Comparison of ENCODE assay signal across 7 cellular contexts in the genomic region with DNA sequence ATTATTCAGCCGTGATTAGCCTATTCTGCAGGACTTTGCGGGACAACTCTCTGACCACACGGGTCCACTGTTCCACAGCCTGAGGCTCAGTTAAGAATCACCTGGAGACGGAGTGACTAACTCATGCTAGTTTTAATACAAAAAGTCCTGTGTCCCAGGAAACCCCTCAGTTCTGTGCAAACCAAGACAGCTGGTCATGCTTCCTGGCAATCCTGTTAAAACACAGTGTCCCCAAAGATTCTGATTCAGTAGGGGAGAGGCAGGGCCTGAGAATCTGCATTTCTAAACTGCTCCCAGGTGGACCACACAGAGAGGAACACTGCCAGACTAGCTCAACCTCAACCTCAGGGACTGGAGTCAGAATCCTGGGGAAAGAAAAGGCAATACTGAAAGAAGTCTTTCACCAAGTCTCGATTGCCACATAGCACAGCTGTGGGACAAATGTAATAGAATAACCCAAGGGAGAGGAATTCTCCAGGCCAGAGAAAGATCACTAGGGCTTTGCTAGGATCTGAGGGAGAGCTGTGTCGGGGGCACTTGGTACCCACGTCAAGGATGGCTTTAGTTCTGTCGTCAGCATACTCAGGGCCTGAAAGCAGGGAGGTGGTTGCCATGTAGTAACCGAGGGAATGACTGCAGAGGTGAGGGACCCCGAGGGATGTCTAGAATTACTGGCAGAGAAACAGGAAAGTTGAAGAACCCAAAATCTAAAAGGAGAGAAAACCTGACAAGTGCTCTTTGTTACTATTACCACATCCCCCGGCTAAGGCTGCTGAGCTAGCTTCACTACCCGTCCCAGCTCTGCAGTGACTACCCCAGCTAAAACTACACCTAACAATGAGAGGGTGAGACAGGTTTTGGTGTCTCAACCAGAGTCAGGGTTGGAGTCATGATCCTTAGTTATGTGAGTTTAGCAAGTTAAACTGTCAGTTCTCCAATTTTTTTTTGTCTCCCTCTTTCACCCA. TPM values are rescaled to one million over a fixed set of nuclear protein-coding genes. Genes with fewer than 3 reads are reported as not detected.
DNase-seq lines count a peak whose midpoint lies in the region; ATAC-seq and TF ChIP-seq lines count a peak whose summit lies in the region.

No MANE protein-coding gene starts in this region.

- POLR2A ChIA-PET in WTC11 (lab: Charles Lee), result no interaction called here
- POLR2A ChIA-PET in activated CD4-positive, alpha-beta memory T cell treated with anti-CD3 and anti-CD28 coated beads, Interleukin-2, amount 10 ng/mL, durations not matched to agents 7 days and 5 days (lab: Charles Lee), result interaction anchor here (0.6 to 1.0 kb wide), 2 partner anchors 15 to 70 kb away, joined by 3 read pairs; no protein-coding TSS in a partner anchor

- H3K4me3 ChIP-seq in HFF-Myc (replicated peaks; ENCODE audit: low read depth, low read length) (no peak overlapping the region), heart left ventricle (no peak overlapping the region), skin epidermis (no peak overlapping the region)

- H3K27ac ChIP-seq in heart left ventricle, result peak overlapping the region in 8 of 12 donors; percentile 14 to 53 (median 30)
- H3K27ac ChIP-seq in skin epidermis, result peak overlapping the region in 13 of 21 experiments; percentile 6 to 77 (median 33)

- no peaks in the 10 kb centered on the region for H3K27me3 ChIP-seq in heart left ventricle

- DNase-seq in HFF-Myc (ENCODE audit: extremely low read depth, low read depth), result no peak
- no peak for DNase-seq in WTC11 (ENCODE audit: low spot score)
- peak in 2 of 5 donors; percentile 8 to 42 for DNase-seq in heart left ventricle
- DNase-seq in KG1 (lab: John Stamatoyannopoulos, UW), result no peak
- no peak for DNase-seq in NCI-H1105 (lab: John Stamatoyannopoulos, UW)
- no peak for DNase-seq in activated CD4-positive, alpha-beta memory T cell treated with anti-CD3 and anti-CD28 coated beads, Interleukin-2, amount 10 ng/mL, durations not matched to agents 7 days and 5 days

- no peaks in the 10 kb centered on the region; the same call in 1 of the 2 replicates for H3K27me3 Mint-ChIP-seq in WTC11 (ENCODE audit: low read depth)
- H3K27me3 Mint-ChIP-seq in activated CD4-positive, alpha-beta memory T cell treated with anti-CD3 and anti-CD28 coated beads, Interleukin-2, amount 10 ng/mL, durations not matched to agents 7 days and 5 days, result no peaks in the 10 kb centered on the region

- WGBS in heart left ventricle, 4 donors, result 65 to 77% (median 75%) methylated on average over 12 of the region's 12 CpGs

- TF ChIP-seq POLR2A in heart left ventricle (IDR thresholded peaks at IDR 0.05), result no peak

- no peaks in the 10 kb centered on the region for H3K9me3 Mint-ChIP-seq in WTC11
- no peaks in the 10 kb centered on the region for H3K9me3 Mint-ChIP-seq in activated CD4-positive, alpha-beta memory T cell treated with anti-CD3 and anti-CD28 coated beads, Interleukin-2, amount 10 ng/mL, durations not matched to agents 7 days and 5 days

- ATAC-seq in WTC11, result peak; percentile 53
- peak; percentile 50 to 88 (median 82) for ATAC-seq in heart left ventricle

- H3K36me3 ChIP-seq in heart left ventricle, result no peaks in the 10 kb centered on the region

- no peak overlapping the region for H3K27ac Mint-ChIP-seq in WTC11
- H3K27ac Mint-ChIP-seq in activated CD4-positive, alpha-beta memory T cell treated with anti-CD3 and anti-CD28 coated beads, Interleukin-2, amount 10 ng/mL, durations not matched to agents 7 days and 5 days, result no peak overlapping the region

- peaks cover 0 to 10% (median 0%) of the 10 kb centered on the region in 12 donors for H3K4me1 ChIP-seq in heart left ventricle

- CTCF ChIA-PET in WTC11 (lab: Charles Lee), result interaction anchor here (0.8 to 1.3 kb wide), 3 partner anchors 53 to 736 kb away, joined by 3 to 5 read pairs (median 3); no protein-coding TSS in a partner anchor
- CTCF ChIA-PET in activated CD4-positive, alpha-beta memory T cell treated with anti-CD3 and anti-CD28 coated beads, Interleukin-2, amount 10 ng/mL, durations not matched to agents 7 days and 5 days (lab: Charles Lee), result interaction anchor here (1.2 kb wide), 1 partner anchor 35 kb away, joined by 3 read pairs; no protein-coding TSS in a partner anchor

- no peaks in the 10 kb centered on the region for H3K36me3 Mint-ChIP-seq in WTC11
- H3K36me3 Mint-ChIP-seq in activated CD4-positive, alpha-beta memory T cell treated with anti-CD3 and anti-CD28 coated beads, Interleukin-2, amount 10 ng/mL, durations not matched to agents 7 days and 5 days (ENCODE audit: low read depth), result peaks cover 15% of the 10 kb centered on the region

- H3K4me3 Mint-ChIP-seq in WTC11, result no peak overlapping the region
- H3K4me3 Mint-ChIP-seq in activated CD4-positive, alpha-beta memory T cell treated with anti-CD3 and anti-CD28 coated beads, Interleukin-2, amount 10 ng/mL, durations not matched to agents 7 days and 5 days, result no peak overlapping the region

- H3K4me1 Mint-ChIP-seq in WTC11, result peaks cover 39% of the 10 kb centered on the region
- H3K4me1 Mint-ChIP-seq in activated CD4-positive, alpha-beta memory T cell treated with anti-CD3 and anti-CD28 coated beads, Interleukin-2, amount 10 ng/mL, durations not matched to agents 7 days and 5 days, result peaks cover 49% of the 10 kb centered on the region

- intact Hi-C loops in heart left ventricle (cut with DNase I), result loop anchor here in 1 of 10 donors (10.0 kb wide), 1 partner anchor 62 kb away; no protein-coding TSS in a partner anchor

- TF ChIP-seq CTCF in HFF-Myc (IDR thresholded peaks at IDR 0.05; ENCODE audit: low read depth, low read length, missing control alignments) (peak; percentile 16), WTC11 (IDR thresholded peaks at IDR 0.05) (no peak), heart left ventricle (IDR thresholded peaks at IDR 0.05) (peak in 4 of 12 donors; percentile 13 to 39 (median 22))

- no peaks in the 10 kb centered on the region for H3K9me3 ChIP-seq in heart left ventricle

TF ChIP-seq in WTC11, 78 proteins besides CTCF, POLR2A, EP300 and RAD21:
- no peak for TF ChIP-seq GTF2I (CRISPR knock-in tag; conservative IDR thresholded peaks at IDR 0.05)
- TF ChIP-seq ZNF671 (CRISPR knock-in tag; IDR thresholded peaks at IDR 0.05), result no peak
- TF ChIP-seq, protein P1, sequence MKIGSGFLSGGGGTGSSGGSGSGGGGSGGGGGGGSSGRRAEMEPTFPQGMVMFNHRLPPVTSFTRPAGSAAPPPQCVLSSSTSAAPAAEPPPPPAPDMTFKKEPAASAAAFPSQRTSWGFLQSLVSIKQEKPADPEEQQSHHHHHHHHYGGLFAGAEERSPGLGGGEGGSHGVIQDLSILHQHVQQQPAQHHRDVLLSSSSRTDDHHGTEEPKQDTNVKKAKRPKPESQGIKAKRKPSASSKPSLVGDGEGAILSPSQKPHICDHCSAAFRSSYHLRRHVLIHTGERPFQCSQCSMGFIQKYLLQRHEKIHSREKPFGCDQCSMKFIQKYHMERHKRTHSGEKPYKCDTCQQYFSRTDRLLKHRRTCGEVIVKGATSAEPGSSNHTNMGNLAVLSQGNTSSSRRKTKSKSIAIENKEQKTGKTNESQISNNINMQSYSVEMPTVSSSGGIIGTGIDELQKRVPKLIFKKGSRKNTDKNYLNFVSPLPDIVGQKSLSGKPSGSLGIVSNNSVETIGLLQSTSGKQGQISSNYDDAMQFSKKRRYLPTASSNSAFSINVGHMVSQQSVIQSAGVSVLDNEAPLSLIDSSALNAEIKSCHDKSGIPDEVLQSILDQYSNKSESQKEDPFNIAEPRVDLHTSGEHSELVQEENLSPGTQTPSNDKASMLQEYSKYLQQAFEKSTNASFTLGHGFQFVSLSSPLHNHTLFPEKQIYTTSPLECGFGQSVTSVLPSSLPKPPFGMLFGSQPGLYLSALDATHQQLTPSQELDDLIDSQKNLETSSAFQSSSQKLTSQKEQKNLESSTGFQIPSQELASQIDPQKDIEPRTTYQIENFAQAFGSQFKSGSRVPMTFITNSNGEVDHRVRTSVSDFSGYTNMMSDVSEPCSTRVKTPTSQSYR (CRISPR knock-in tag; IDR thresholded peaks at IDR 0.05), result no peak
- no peak for TF ChIP-seq TEAD1 (CRISPR knock-in tag; IDR thresholded peaks at IDR 0.05)
- TF ChIP-seq ELF4 (CRISPR knock-in tag; IDR thresholded peaks at IDR 0.05; ENCODE audit: low read depth), result no peak
- TF ChIP-seq, protein P2, sequence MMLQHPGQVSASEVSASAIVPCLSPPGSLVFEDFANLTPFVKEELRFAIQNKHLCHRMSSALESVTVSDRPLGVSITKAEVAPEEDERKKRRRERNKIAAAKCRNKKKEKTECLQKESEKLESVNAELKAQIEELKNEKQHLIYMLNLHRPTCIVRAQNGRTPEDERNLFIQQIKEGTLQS (CRISPR knock-in tag; conservative IDR thresholded peaks at IDR 0.05), result no peak
- no peak for TF ChIP-seq IRF2 (CRISPR knock-in tag; IDR thresholded peaks at IDR 0.05; ENCODE audit: borderline replicate concordance, low read depth)
- no peak for TF ChIP-seq ZNF219 (CRISPR knock-in tag; IDR thresholded peaks at IDR 0.05; ENCODE audit: borderline replicate concordance)
- TF ChIP-seq JUN (CRISPR knock-in tag; IDR thresholded peaks at IDR 0.05), result no peak
- no peak for TF ChIP-seq KAT7 (CRISPR knock-in tag; IDR thresholded peaks at IDR 0.05; ENCODE audit: borderline replicate concordance)
- no peak for TF ChIP-seq FOXJ3 (CRISPR knock-in tag; IDR thresholded peaks at IDR 0.05; ENCODE audit: borderline replicate concordance)
- no peak for TF ChIP-seq ZNF121 (CRISPR knock-in tag; IDR thresholded peaks at IDR 0.05)
- no peak for TF ChIP-seq ETV6 (CRISPR knock-in tag; IDR thresholded peaks at IDR 0.05)

RNA-seq across cellular contexts. Expression of a gene that starts 8.6 kb away (rescaled TPM):
- 4.4 to 5.7 TPM (median 5.1 TPM) in 3 replicates for total RNA-seq in WTC11 (2021)
- total RNA-seq in heart left ventricle, result 10 to 100 TPM in 1 of 9 donors, 1 to 10 TPM in 8; 3.1 to 22.7 (median 6.4) TPM
- polyA plus RNA-seq in heart left ventricle, result 1 to 10 TPM; 1.0 to 3.6 TPM
- 10 to 100 TPM; 18.4 TPM for total RNA-seq in activated CD4-positive, alpha-beta memory T cell treated with anti-CD3 and anti-CD28 coated beads, Interleukin-2, amount 10 ng/mL, durations not matched to agents 7 days and 5 days
